8 cellular contexts compared by ENCODE assay signal in genomic region chr10:68208424-68209042, GRCh38. TPM values are rescaled to one million over a fixed set of nuclear protein-coding genes. Genes with fewer than 3 reads are reported as not detected.
DNase-seq lines count a peak whose midpoint lies in the region; ATAC-seq and TF ChIP-seq lines count a peak whose summit lies in the region.

No MANE protein-coding gene starts in this region.

- WGBS in hepatocyte (ENCODE audit: low lambda C conversion rate, missing lambda C conversion rate), result 52% methylated on average over 10 of the region's 10 CpGs

- no peaks in the 10 kb centered on the region for H3K9me2 ChIP-seq in hepatocyte (replicated peaks; ENCODE audit: insufficient read depth)

- no peak overlapping the region for H2AFZ ChIP-seq in hepatocyte

- H3K4me3 ChIP-seq in WI38 (ENCODE audit: low read depth, low read length) (no peak overlapping the region), hepatocyte (no peak overlapping the region)

- H3K27ac ChIP-seq in hepatocyte, result no peak overlapping the region

- TF ChIP-seq CTCF in WI38 (IDR thresholded peaks at IDR 0.05; ENCODE audit: low read depth, low read length) (peak; percentile 75), hepatocyte (IDR thresholded peaks at IDR 0.05; ENCODE audit: poor library complexity) (peak; percentile 67)

- H3K36me3 ChIP-seq in hepatocyte (replicated peaks; ENCODE audit: insufficient read depth, low read depth), result no peaks in the 10 kb centered on the region

- DNase-seq in DMS 273 (lab: John Stamatoyannopoulos, UW; ENCODE audit: unreplicated experiment) (peak; percentile 80), NCI-H2107 treated with DMSO at 0.1 percent for 48 hours (lab: John Stamatoyannopoulos, UW; ENCODE audit: unreplicated experiment) (peak; percentile 33), hepatocyte (ENCODE audit: low spot score) (peak; percentile 80), stromal cell of bone marrow (ENCODE audit: low read depth) (peak; percentile 79)

- H3K4me1 ChIP-seq in hepatocyte (ENCODE audit: insufficient read depth), result no peaks in the 10 kb centered on the region

- no peaks in the 10 kb centered on the region for H4K20me1 ChIP-seq in hepatocyte (ENCODE audit: insufficient read depth, poor library complexity, severe bottlenecking)

- H3K79me2 ChIP-seq in hepatocyte, result no peaks in the 10 kb centered on the region

- H3K27me3 ChIP-seq in hepatocyte, result peaks cover 9% of the 10 kb centered on the region

- no peaks in the 10 kb centered on the region for H3K9me3 ChIP-seq in hepatocyte (ENCODE audit: low read depth)

- ATAC-seq in GM19468 (IDR thresholded peaks at IDR 0.05; ENCODE audit: extremely low read depth, unreplicated experiment), result peak; percentile 21
- no peak for ATAC-seq in HG03175 (IDR thresholded peaks at IDR 0.05; ENCODE audit: unreplicated experiment)
- no peak for ATAC-seq in GM19328 (IDR thresholded peaks at IDR 0.05; ENCODE audit: unreplicated experiment)

- H3K4me2 ChIP-seq in hepatocyte, result no peak overlapping the region

RNA-seq across cellular contexts. Expression of gene ATOH7, which starts 23.4 kb away (rescaled TPM):
- total RNA-seq in hepatocyte, result 0.17 TPM in 1 of 2 replicates, not detected in the other
- polyA plus RNA-seq in hepatocyte, result not detected in 2 replicates
